8 cellular contexts compared by ENCODE assay signal in genomic region chr21:42614811-42615342, GRCh38. TPM values are rescaled to one million over a fixed set of nuclear protein-coding genes. Genes with fewer than 3 reads are reported as not detected.
DNase-seq lines count a peak whose midpoint lies in the region; ATAC-seq and TF ChIP-seq lines count a peak whose summit lies in the region.

No MANE protein-coding gene starts in this region.

- no peaks in the 10 kb centered on the region for H3K36me3 ChIP-seq in A673 (ENCODE audit: insufficient read depth, low read length, poor library complexity, severe bottlenecking)

- no peak overlapping the region for H3K4me3 ChIP-seq in A673 (ENCODE audit: low read depth, low read length, poor library complexity, severe bottlenecking)

- no peaks in the 10 kb centered on the region for H3K9me3 ChIP-seq in A673 (ENCODE audit: low read depth, low read length, poor library complexity, severe bottlenecking)

- POLR2A ChIA-PET in A673 (lab: Charles Lee; ENCODE audit: low non-redundant PET): no interaction called here

- H3K27me3 ChIP-seq in A673 (replicated peaks; ENCODE audit: insufficient read depth, low read depth, low read length, poor library complexity): no peaks in the 10 kb centered on the region

- H3K27ac ChIP-seq in A673 (ENCODE audit: low read depth, low read length, poor library complexity, severe bottlenecking) (no peak overlapping the region), epithelial cell of prostate (peak overlapping the region; percentile 35)

- intact Hi-C loops in A673 (cut with micrococcal nuclease; ENCODE audit: unreplicated experiment): no loop called here

- DNase-seq in A673 (ENCODE audit: low spot score): peak; percentile 38
- DNase-seq in HuH-7 (ENCODE audit: low spot score): peak; percentile 70
- DNase-seq in activated CD4-positive, alpha-beta T cell treated with anti-CD3 and anti-CD28 coated beads for 24 hours (ENCODE audit: low read depth in 2 of 2): peak; percentile 25 to 26
- DNase-seq in epithelial cell of prostate (ENCODE audit: low read depth, low spot score): peak; percentile 91
- DNase-seq in stimulated activated CD4-positive, alpha-beta T cell treated with anti-CD3 and anti-CD28 coated beads, Interleukin-2, amount 100 ng/mL, for 24 hours: peak; percentile 57 to 62
- DNase-seq in Kasumi-1 (lab: John Stamatoyannopoulos, UW): no peak

- CTCF ChIA-PET in A673 (lab: Charles Lee): no interaction called here

- BruUV-seq in A673 (replicated peaks; lab: Mats Ljungman, UMichigan): no TSS peak

- no peak for TF ChIP-seq CTCF in A673 (conservative IDR thresholded peaks at IDR 0.05; ENCODE audit: low read depth, low read length)

- H3K4me1 ChIP-seq in A673 (ENCODE audit: insufficient read depth, low read length, poor library complexity, severe bottlenecking): no peaks in the 10 kb centered on the region

- ATAC-seq in HG02642 (IDR thresholded peaks at IDR 0.05; ENCODE audit: poor library complexity, unreplicated experiment) (no peak), GM18868 (IDR thresholded peaks at IDR 0.05; ENCODE audit: unreplicated experiment) (no peak)

RNA-seq across cellular contexts. Expression of gene PDE9A, which starts 38.5 kb away (rescaled TPM):
- total RNA-seq in A673 (2021): 14.3 and 19.2 TPM in 2 replicates

Comparison
In these comparisons a context has a peak if more than half of its experiments do, and no peak if none do; other contexts are left out.
1. DNase-seq: peak in A673 (single experiment), HuH-7 (single experiment), activated CD4-positive, alpha-beta T cell treated with anti-CD3 and anti-CD28 coated beads for 24 hours (2 of 2), epithelial cell of prostate (single experiment) and stimulated activated CD4-positive, alpha-beta T cell treated with anti-CD3 and anti-CD28 coated beads, Interleukin-2, amount 100 ng/mL, for 24 hours (2 of 2); none in Kasumi-1 (0 of 2).